In genomic region chr9:130549093-130549735, GRCh38 we compare ENCODE assay signal across 17 cellular contexts. TPM values are rescaled to one million over a fixed set of nuclear protein-coding genes. Genes with fewer than 3 reads are reported as not detected.
DNase-seq lines count a peak whose midpoint lies in the region; ATAC-seq, FAIRE-seq and TF ChIP-seq lines count a peak whose summit lies in the region.
"Had no signal": no experiment of that assay in that cellular context is flagged by ENCODE, and none has a peak within 500 bp of the region (broad histone marks: within the 10 kb centered on the region; RNA-seq: fewer than 3 reads in every experiment).

No MANE protein-coding gene starts in this region.

- no peaks in the 10 kb centered on the region for H3K9me3 ChIP-seq in OCI-LY3 (ENCODE audit: insufficient read depth, low read length)
- no peaks in the 10 kb centered on the region for H3K9me3 ChIP-seq in kidney (ENCODE audit: control insufficient read depth in 1 of 2, low read length in 2 of 2)
- H3K9me3 ChIP-seq: esophagus muscularis mucosa, MG63, vagina had no signal

- ATAC-seq in esophagus mucosa (peak; percentile 40), HG02973 (IDR thresholded peaks at IDR 0.05; ENCODE audit: unreplicated experiment) (no peak)

- H3K36me3 ChIP-seq in OCI-LY3 (replicated peaks; ENCODE audit: low read depth, low read length) (no peaks in the 10 kb centered on the region), kidney (ENCODE audit: control insufficient read depth in 1 of 2, insufficient read depth in 2 of 2, low read length in 2 of 2) (no peaks in the 10 kb centered on the region)
- H3K36me3 ChIP-seq: esophagus muscularis mucosa, left ventricle myocardium inferior, MG63, spleen, vagina had no signal

- intact Hi-C loops in kidney (cut with DNase I), result no loop called here

- peak overlapping the region; percentile 60 for H3K4me2 ChIP-seq in OCI-LY3 (ENCODE audit: low read length)

- H3K27ac ChIP-seq in OCI-LY3 (ENCODE audit: low read length), result no peak overlapping the region
- no peak overlapping the region for H3K27ac ChIP-seq in kidney (ENCODE audit: low read depth in 2 of 2, low read length in 2 of 2)
- H3K27ac ChIP-seq: esophagus muscularis mucosa, HL-60, left ventricle myocardium inferior, spleen, vagina had no signal

- TF ChIP-seq CTCF in GM12865 (IDR thresholded peaks at IDR 0.05; ENCODE audit: insufficient read depth, low read depth, low read length, missing control alignments) (no peak), OCI-LY3 (IDR thresholded peaks at IDR 0.05; ENCODE audit: low read depth, low read length) (no peak), kidney (IDR thresholded peaks at IDR 0.05; ENCODE audit: borderline replicate concordance, extremely low read depth, insufficient read depth) (no peak)

- no peak overlapping the region for H3K9ac ChIP-seq in OCI-LY3 (ENCODE audit: low read length)
- H3K9ac ChIP-seq in kidney (ENCODE audit: low read length in 2 of 2), result no peak overlapping the region

- H4K20me1 ChIP-seq in OCI-LY3 (ENCODE audit: insufficient read depth, low read length), result no peaks in the 10 kb centered on the region

- H2AFZ ChIP-seq in OCI-LY3 (ENCODE audit: low read depth, low read length), result peak overlapping the region; percentile 91

- DNase-seq in GM12865 (ENCODE audit: low read depth) (peak; percentile 16), HT-29 (ENCODE audit: low spot score) (peak; percentile 14), COLO829 (ENCODE audit: low spot score) (no peak), kidney (no peak)
- DNase-seq: activated CD4-positive, alpha-beta T cell treated with anti-CD3 and anti-CD28 coated beads for 4 hours; C1 segment of cervical spinal cord; DND-41; left ventricle myocardium inferior; MG63; NCI-H446 treated with DMSO at 0.1 percent for 48 hours; spleen had no signal

- H3K79me2 ChIP-seq in OCI-LY3 (ENCODE audit: low read length), result no peaks in the 10 kb centered on the region

- FAIRE-seq in kidney (lab: Jason Lieb, UNC), result no peak

- H3K4me3 ChIP-seq in GM12865 (ENCODE audit: low read depth, low read length) (no peak overlapping the region), OCI-LY3 (ENCODE audit: low read length) (peak overlapping the region; percentile 54), kidney (ENCODE audit: low read length in 2 of 2) (no peak overlapping the region)
- H3K4me3 ChIP-seq: esophagus muscularis mucosa, left ventricle myocardium inferior, MG63, spleen, vagina had no signal

- H3K4me1 ChIP-seq in OCI-LY3 (ENCODE audit: low read length) (peaks cover 7% of the 10 kb centered on the region), kidney (ENCODE audit: control insufficient read depth in 1 of 2, insufficient read depth in 1 of 2, low read depth in 1 of 2, low read length in 2 of 2) (no peaks in the 10 kb centered on the region)
- H3K4me1 ChIP-seq: esophagus muscularis mucosa, left ventricle myocardium inferior, spleen, vagina had no signal

- no peaks in the 10 kb centered on the region for H3K27me3 ChIP-seq in OCI-LY3 (ENCODE audit: low read depth, low read length)
- H3K27me3 ChIP-seq: MG63, vagina had no signal

RNA-seq across cellular contexts. Expression of gene FUBP3, which starts 30.2 kb away (rescaled TPM):
- 62.7 and 65.8 TPM in 2 replicates for total RNA-seq in HT-29 (2014; rRNA removed; shearing (Covaris generic))
- total RNA-seq in esophagus mucosa (29.2 TPM), kidney (44.1 TPM)
- 19.4 TPM for polyA plus RNA-seq in kidney (ENCODE audit: insufficient read depth, low read depth, low replicate concordance)

Comparison
In these comparisons a context has a peak if more than half of its experiments do, and no peak if none do; other contexts are left out.
1. DNase-seq: peak in GM12865 (single experiment) and HT-29 (single experiment); none in COLO829 (single experiment) and kidney (single experiment).